Comparison of ENCODE assay signal across 8 cellular contexts in the genomic region with DNA sequence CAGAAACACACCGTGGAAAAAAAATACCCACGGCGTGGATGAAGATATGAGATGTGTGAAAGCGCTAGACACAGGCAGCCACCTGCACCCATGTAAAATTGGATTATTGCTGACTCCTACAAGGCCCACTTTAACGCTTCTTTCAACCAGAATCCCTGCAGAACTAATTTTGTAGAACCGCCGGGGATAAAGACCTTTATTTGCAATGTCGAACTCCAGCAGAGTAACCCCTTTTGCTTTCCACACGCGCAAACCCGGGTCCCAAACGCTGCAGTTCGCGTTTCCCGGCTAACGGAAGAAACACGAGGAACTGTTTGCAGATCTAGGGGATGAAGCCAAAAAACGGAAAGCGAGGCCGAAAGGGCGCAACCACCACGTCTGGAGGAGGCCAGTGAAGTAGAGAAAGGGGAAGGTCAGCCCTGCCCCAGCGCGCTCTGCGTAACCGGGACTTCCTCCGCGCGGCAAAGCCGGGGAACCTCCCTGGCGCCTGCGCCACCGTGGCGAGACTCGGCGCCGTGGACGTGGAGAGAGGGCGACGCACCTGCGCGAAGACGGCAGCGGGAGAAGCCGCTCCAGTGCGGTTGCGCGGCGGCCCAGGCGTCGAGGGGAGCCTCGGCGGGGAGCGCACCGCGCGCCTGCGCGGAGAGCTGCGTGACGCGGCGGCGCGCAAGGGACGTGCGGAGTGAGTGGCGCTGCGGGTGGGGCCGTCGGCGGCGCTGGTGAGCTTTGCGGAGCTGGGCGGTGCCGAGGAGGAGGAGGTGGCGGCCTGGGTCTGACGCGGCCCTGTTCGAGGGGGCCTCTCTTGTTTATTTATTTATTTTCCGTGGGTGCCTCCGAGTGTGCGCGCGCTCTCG. TPM values are rescaled to one million over a fixed set of nuclear protein-coding genes. Genes with fewer than 3 reads are reported as not detected.
DNase-seq lines count a peak whose midpoint lies in the region; ATAC-seq and TF ChIP-seq lines count a peak whose summit lies in the region.

A gene (plus strand): TSS at position 729 of the 854 bp plus-strand sequence. CDS start 295 bp downstream, outside the sequence.

- H3K27me3 Mint-ChIP-seq in activated CD4-positive, alpha-beta T cell treated with anti-CD3 and anti-CD28 coated beads, Interleukin-2, amount 10 ng/mL, durations not matched to agents 7 days and 5 days = no peaks in the 10 kb centered on the region

- CTCF ChIA-PET in activated CD4-positive, alpha-beta T cell treated with anti-CD3 and anti-CD28 coated beads, Interleukin-2, amount 10 ng/mL, durations not matched to agents 7 days and 5 days (lab: Charles Lee) = interaction anchor here (0.6 to 7.6 kb wide), 15 partner anchors 9 to 185 kb away, joined by 3 to 41 read pairs (median 4); a partner anchor contains a TSS

- intact Hi-C loops in left lung (cut with DNase I) = loop anchor here in 1 of 2 donors (10.0 kb wide), 1 partner anchor 157 kb away; no protein-coding TSS in a partner anchor

- peaks cover 9 to 50% of the 10 kb centered on the region in 2 donors for H3K4me1 ChIP-seq in left lung

- peak; percentile 68 to 97 (median 92) for DNase-seq in C1 segment of cervical spinal cord (lab: John Stamatoyannopoulos, UW)
- DNase-seq in NCI-H526 treated with DMSO at 0.1 percent for 48 hours (lab: John Stamatoyannopoulos, UW) = peak; percentile 92
- peak; percentile 94 for DNase-seq in activated CD4-positive, alpha-beta T cell treated with anti-CD3 and anti-CD28 coated beads, Interleukin-2, amount 10 ng/mL, durations not matched to agents 7 days and 5 days
- DNase-seq in cortex of kidney (lab: John Stamatoyannopoulos, UW) = peak; percentile 93
- peak; percentile 97 to 99 for DNase-seq in left lung
- peak; percentile 88 to 92 for DNase-seq in stimulated activated CD4-positive, alpha-beta T cell treated with anti-CD3 and anti-CD28 coated beads, Interleukin-2, amount 100 ng/mL, for 48 hours

- H3K36me3 Mint-ChIP-seq in activated CD4-positive, alpha-beta T cell treated with anti-CD3 and anti-CD28 coated beads, Interleukin-2, amount 10 ng/mL, durations not matched to agents 7 days and 5 days (ENCODE audit: low read depth) = peaks cover 9% of the 10 kb centered on the region

- peak; percentile 76 for ATAC-seq in GM19328 (IDR thresholded peaks at IDR 0.05; ENCODE audit: unreplicated experiment)
- ATAC-seq in HG03520 (IDR thresholded peaks at IDR 0.05; ENCODE audit: unreplicated experiment) = peak; percentile 79
- peak; percentile 90 for ATAC-seq in left lung

- H3K4me1 Mint-ChIP-seq in activated CD4-positive, alpha-beta T cell treated with anti-CD3 and anti-CD28 coated beads, Interleukin-2, amount 10 ng/mL, durations not matched to agents 7 days and 5 days = peaks cover 52% of the 10 kb centered on the region

- H3K27ac Mint-ChIP-seq in activated CD4-positive, alpha-beta T cell treated with anti-CD3 and anti-CD28 coated beads, Interleukin-2, amount 10 ng/mL, durations not matched to agents 7 days and 5 days = peak within 1 kb of the TSS; percentile 98

- peak within 1 kb of the TSS; percentile 83 to 96 for H3K4me3 ChIP-seq in left lung

- H3K27ac ChIP-seq in left lung = peak within 1 kb of the TSS; percentile 100

- no peak for TF ChIP-seq CTCF in left lung (IDR thresholded peaks at IDR 0.05)

- no peaks in the 10 kb centered on the region for H3K9me3 ChIP-seq in left lung

- H3K36me3 ChIP-seq in left lung = no peaks in the 10 kb centered on the region

- POLR2A ChIA-PET in activated CD4-positive, alpha-beta T cell treated with anti-CD3 and anti-CD28 coated beads, Interleukin-2, amount 10 ng/mL, durations not matched to agents 7 days and 5 days (lab: Charles Lee) = interaction anchor here (0.6 to 1.3 kb wide), 3 partner anchors 22 to 157 kb away, joined by 4 to 12 read pairs (median 4); no protein-coding TSS in a partner anchor

- peak within 1 kb of the TSS; percentile 83 for H3K4me3 Mint-ChIP-seq in activated CD4-positive, alpha-beta T cell treated with anti-CD3 and anti-CD28 coated beads, Interleukin-2, amount 10 ng/mL, durations not matched to agents 7 days and 5 days

- H3K27me3 ChIP-seq in left lung = no peaks in the 10 kb centered on the region

- H3K9me3 Mint-ChIP-seq in activated CD4-positive, alpha-beta T cell treated with anti-CD3 and anti-CD28 coated beads, Interleukin-2, amount 10 ng/mL, durations not matched to agents 7 days and 5 days = no peaks in the 10 kb centered on the region

RNA-seq across cellular contexts. Expression of the gene that starts here (rescaled TPM):
- total RNA-seq in activated CD4-positive, alpha-beta T cell treated with anti-CD3 and anti-CD28 coated beads, Interleukin-2, amount 10 ng/mL, durations not matched to agents 7 days and 5 days = 100 to 1,000 TPM; 171 to 188 TPM
- 100 to 1,000 TPM; 241 to 260 TPM for total RNA-seq in left lung

Comparison
In these comparisons a context has a peak if more than half of its experiments do, and no peak if none do; other contexts are left out.
1. Peak in every context shown above with its lines: DNase-seq, ATAC-seq, H3K4me3 ChIP-seq and H3K27ac ChIP-seq.